In genomic region chr17:3635474-3636153, GRCh38 we compare ENCODE assay signal across 8 cellular contexts. TPM values are rescaled to one million over a fixed set of nuclear protein-coding genes. Genes with fewer than 3 reads are reported as not detected.
A peak's percentile ranks its signal among the peaks of the same experiment; 100 is the strongest.
DNase-seq lines count a peak whose midpoint lies in the region; ATAC-seq and TF ChIP-seq lines count a peak whose summit lies in the region.

No MANE protein-coding gene starts in this region.

- H3K9me3 ChIP-seq in HEK293 (ENCODE audit: control insufficient read depth, insufficient read depth, low read depth, low read length): no peaks in the 10 kb centered on the region
- no peaks in the 10 kb centered on the region for H3K9me3 ChIP-seq in iPS-15b (ENCODE audit: control insufficient read depth, insufficient read depth, low read length)

- ATAC-seq in activated naive CD4-positive, alpha-beta T cell treated with anti-CD3 and anti-CD28 coated beads, Interleukin-2, amount 50 U/mL, for 72 hours: no peak
- ATAC-seq in stimulated activated naive B cell treated with anti-CD40 and anti-IgM and Interleukin-4, amounts not matched to agents 10 μg/mL and 1 μg/mL and 100 μg/mL, for 72 hours (replicated peaks): no peak

- peaks cover 38 to 58% of the 10 kb centered on the region in 2 donors for H3K4me1 Mint-ChIP-seq in stimulated activated naive B cell treated with anti-CD40 and anti-IgM and Interleukin-4, amounts not matched to agents 10 μg/mL and 1 μg/mL and 100 μg/mL, for 72 hours

- CTCF ChIA-PET in BJ (lab: Yijun Ruan, JAX) (interaction anchor here (1.1 to 1.3 kb wide), 2 partner anchors 12 to 587 kb away, joined by 4 to 5 read pairs; no protein-coding TSS in a partner anchor), HEK293 (lab: Yijun Ruan, JAX) (interaction anchor here (1.3 to 1.4 kb wide), 2 partner anchors 12 to 787 kb away, joined by 4 to 5 read pairs; no protein-coding TSS in a partner anchor)

- no peaks in the 10 kb centered on the region for H3K9me3 Mint-ChIP-seq in activated naive CD4-positive, alpha-beta T cell treated with anti-CD3 and anti-CD28 coated beads, Interleukin-2, amount 50 U/mL, for 72 hours
- no peaks in the 10 kb centered on the region for H3K9me3 Mint-ChIP-seq in stimulated activated naive B cell treated with anti-CD40 and anti-IgM and Interleukin-4, amounts not matched to agents 10 μg/mL and 1 μg/mL and 100 μg/mL, for 72 hours

- peak overlapping the region; percentile 66; the same call in 1 of the 2 replicates for H3K27ac ChIP-seq in HEK293 (ENCODE audit: extremely low read depth, low read depth, low read length)

- H3K36me3 Mint-ChIP-seq in activated naive CD4-positive, alpha-beta T cell treated with anti-CD3 and anti-CD28 coated beads, Interleukin-2, amount 50 U/mL, for 72 hours: no peaks in the 10 kb centered on the region
- peaks cover 9 to 40% of the 10 kb centered on the region in 2 donors for H3K36me3 Mint-ChIP-seq in stimulated activated naive B cell treated with anti-CD40 and anti-IgM and Interleukin-4, amounts not matched to agents 10 μg/mL and 1 μg/mL and 100 μg/mL, for 72 hours

- peaks cover 2% of the 10 kb centered on the region for H3K4me1 ChIP-seq in HEK293 (ENCODE audit: control insufficient read depth, insufficient read depth, low read length)
- H3K4me1 ChIP-seq in iPS-15b (ENCODE audit: control insufficient read depth, insufficient read depth, low read length): peaks cover 2% of the 10 kb centered on the region

- peak overlapping the region; percentile 81 for H3K9ac ChIP-seq in iPS-15b (ENCODE audit: low read depth, low read length)

- TF ChIP-seq CTCF in BJ (IDR thresholded peaks at IDR 0.05; ENCODE audit: insufficient read depth, low read depth, low read length): 0 out of 2 replicates have a peak, but pooled peaks have one; percentile 3
- peak; percentile 12; the same call in 1 of the 2 replicates for TF ChIP-seq CTCF in HEK293 (tag by site-specific recombination; IDR thresholded peaks at IDR 0.05)

- H3K4me3 ChIP-seq in BJ (ENCODE audit: low read depth, low read length) (peak overlapping the region; percentile 96), HEK293 (ENCODE audit: low read depth, low read length) (peak overlapping the region; percentile 96), iPS-15b (ENCODE audit: low read depth, low read length) (peak overlapping the region; percentile 84)

- H3K27me3 ChIP-seq in BJ (ENCODE audit: control insufficient read depth, insufficient read depth, low read length) (no peaks in the 10 kb centered on the region), iPS-15b (ENCODE audit: control insufficient read depth, insufficient read depth, low read length) (no peaks in the 10 kb centered on the region)

- DNase-seq in BJ (ENCODE audit: low read depth) (no peak), HPDE6-E6E7 (ENCODE audit: extremely low spot score) (no peak), amygdala (lab: John Stamatoyannopoulos, UW) (no peak)
- DNase-seq in activated naive CD4-positive, alpha-beta T cell treated with anti-CD3 and anti-CD28 coated beads, Interleukin-2, amount 50 U/mL, for 72 hours (ENCODE audit: low spot score in 2 of 2): no peak
- no peak for DNase-seq in stimulated activated naive B cell treated with anti-CD40 and anti-IgM and Interleukin-4, amounts not matched to agents 10 μg/mL and 1 μg/mL and 100 μg/mL, for 72 hours
- no peak for DNase-seq in stimulated activated naive CD4-positive, alpha-beta T cell treated with Interleukin-2 at 50 U/mL for 16 hours (lab: John Stamatoyannopoulos, UW)

- peak overlapping the region; percentile 11 to 62 for H3K27ac Mint-ChIP-seq in activated naive CD4-positive, alpha-beta T cell treated with anti-CD3 and anti-CD28 coated beads, Interleukin-2, amount 50 U/mL, for 72 hours
- no peak overlapping the region for H3K27ac Mint-ChIP-seq in stimulated activated naive B cell treated with anti-CD40 and anti-IgM and Interleukin-4, amounts not matched to agents 10 μg/mL and 1 μg/mL and 100 μg/mL, for 72 hours

- H3K36me3 ChIP-seq in BJ (ENCODE audit: control insufficient read depth, insufficient read depth, low read length) (no peaks in the 10 kb centered on the region), HEK293 (ENCODE audit: control insufficient read depth in 2 of 2, insufficient read depth in 1 of 2, low read length in 2 of 2) (peaks cover 2 to 27% of the 10 kb centered on the region in 2 experiments; a peak in 2 of 3 replicates), iPS-15b (ENCODE audit: control insufficient read depth, insufficient read depth, low read length) (peaks cover 13% of the 10 kb centered on the region)

- POLR2A ChIA-PET in BJ (lab: Charles Lee) (no interaction called here), HEK293 (lab: Yijun Ruan, JAX) (interaction anchor here (0.5 to 3.8 kb wide), 27 partner anchors 8 to 911 kb away, joined by 3 to 75 read pairs (median 4); partner anchors contain the start of genes EMC6, HASPIN, NCBP3 and TAX1BP3)

- peak overlapping the region; percentile 91 to 95 for H3K4me3 Mint-ChIP-seq in stimulated activated naive B cell treated with anti-CD40 and anti-IgM and Interleukin-4, amounts not matched to agents 10 μg/mL and 1 μg/mL and 100 μg/mL, for 72 hours

- no peaks in the 10 kb centered on the region for H3K27me3 Mint-ChIP-seq in stimulated activated naive B cell treated with anti-CD40 and anti-IgM and Interleukin-4, amounts not matched to agents 10 μg/mL and 1 μg/mL and 100 μg/mL, for 72 hours

TF ChIP-seq in HEK293, 187 proteins besides CTCF, POLR2A, EP300 and RAD21 (continues in another document):
- TF ChIP-seq ZBTB6 (tag by site-specific recombination; IDR thresholded peaks at IDR 0.05): no peak
- no peak for TF ChIP-seq ZNF521 (tag by site-specific recombination; IDR thresholded peaks at IDR 0.05)
- TF ChIP-seq ZNF571 (tag by site-specific recombination; IDR thresholded peaks at IDR 0.05): no peak
- TF ChIP-seq ZNF473 (tag by site-specific recombination; IDR thresholded peaks at IDR 0.05): no peak
- TF ChIP-seq ZNF155 (tag by site-specific recombination; IDR thresholded peaks at IDR 0.05): no peak
- no peak for TF ChIP-seq SCRT2 (tag by site-specific recombination; IDR thresholded peaks at IDR 0.05)
- no peak for TF ChIP-seq ZNF561 (tag by site-specific recombination; IDR thresholded peaks at IDR 0.05; ENCODE audit: borderline replicate concordance)
- TF ChIP-seq ZNF37A (tag by site-specific recombination; IDR thresholded peaks at IDR 0.05): no peak
- TF ChIP-seq ZNF19 (tag by site-specific recombination; IDR thresholded peaks at IDR 0.05; ENCODE audit: low read depth): no peak
- peak; percentile 55; the same call in 1 of the 2 replicates for TF ChIP-seq ZNF423 (tag by site-specific recombination; IDR thresholded peaks at IDR 0.05)
- TF ChIP-seq ATF2 (tag by site-specific recombination; IDR thresholded peaks at IDR 0.05; ENCODE audit: low read depth): no peak
- TF ChIP-seq ZNF830 (tag by site-specific recombination; IDR thresholded peaks at IDR 0.05; ENCODE audit: low read depth): no peak
- no peak for TF ChIP-seq ZNF433 (tag by site-specific recombination; IDR thresholded peaks at IDR 0.05; ENCODE audit: low read depth)
- no peak for TF ChIP-seq ZSCAN30 (tag by site-specific recombination; IDR thresholded peaks at IDR 0.05)

RNA-seq across cellular contexts. Expression of gene SHPK, which starts 0.4 kb away (rescaled TPM):
- polyA plus RNA-seq in BJ (2011; rRNA removed): 4.5 and 5.6 TPM in 2 replicates
- 6.0 and 7.0 TPM in 2 replicates for polyA minus RNA-seq in BJ (2011; rRNA and poly(A)+ RNA removed)
- 10 to 100 TPM in 1 of 2 donors, 1 to 10 TPM in 1; 8.5 to 13.6 TPM for total RNA-seq in activated naive CD4-positive, alpha-beta T cell treated with anti-CD3 and anti-CD28 coated beads, Interleukin-2, amount 50 U/mL, for 72 hours

RNA-seq across cellular contexts. Expression of gene CTNS, which starts 0.9 kb away (rescaled TPM):
- polyA plus RNA-seq in BJ (2011; rRNA removed): 4.9 and 5.0 TPM in 2 replicates
- 5.4 and 6.2 TPM in 2 replicates for polyA minus RNA-seq in BJ (2011; rRNA and poly(A)+ RNA removed)
- total RNA-seq in activated naive CD4-positive, alpha-beta T cell treated with anti-CD3 and anti-CD28 coated beads, Interleukin-2, amount 50 U/mL, for 72 hours: 1 to 10 TPM; 4.9 to 8.7 TPM

RNA-seq across cellular contexts. Expression of gene TRPV1, which starts 26.4 kb away (rescaled TPM):
- 1.6 and 1.7 TPM in 2 replicates for polyA plus RNA-seq in BJ (2011; rRNA removed)
- polyA minus RNA-seq in BJ (2011; rRNA and poly(A)+ RNA removed): 0.47 and 2.0 TPM in 2 replicates
- 1 to 10 TPM; 1.7 to 4.7 TPM for total RNA-seq in activated naive CD4-positive, alpha-beta T cell treated with anti-CD3 and anti-CD28 coated beads, Interleukin-2, amount 50 U/mL, for 72 hours

RNA-seq across cellular contexts. Expression of gene TAX1BP3, which starts 32.8 kb away (rescaled TPM):
- 137 and 207 TPM in 2 replicates for polyA plus RNA-seq in BJ (2011; rRNA removed)
- 121 and 167 TPM in 2 replicates for polyA minus RNA-seq in BJ (2011; rRNA and poly(A)+ RNA removed)
- total RNA-seq in activated naive CD4-positive, alpha-beta T cell treated with anti-CD3 and anti-CD28 coated beads, Interleukin-2, amount 50 U/mL, for 72 hours: 10 to 100 TPM; 17.2 to 24.7 TPM

RNA-seq across cellular contexts. Expression of gene EMC6, which starts 33.0 kb away (rescaled TPM):
- polyA plus RNA-seq in BJ (2011; rRNA removed): 38.6 and 42.2 TPM in 2 replicates
- 3.8 and 5.6 TPM in 2 replicates for polyA minus RNA-seq in BJ (2011; rRNA and poly(A)+ RNA removed)
- 10 to 100 TPM; 41.6 to 49.8 TPM for total RNA-seq in activated naive CD4-positive, alpha-beta T cell treated with anti-CD3 and anti-CD28 coated beads, Interleukin-2, amount 50 U/mL, for 72 hours
